9 cellular contexts compared by ENCODE assay signal in genomic region chr16:87581867-87582220, GRCh38. TPM values are rescaled to one million over a fixed set of nuclear protein-coding genes. Genes with fewer than 3 reads are reported as not detected.
A peak's percentile ranks its signal among the peaks of the same experiment; 100 is the strongest.
DNase-seq lines count a peak whose midpoint lies in the region; ATAC-seq, FAIRE-seq and TF ChIP-seq lines count a peak whose summit lies in the region.
"Had no signal": no experiment of that assay in that cellular context is flagged by ENCODE, and none has a peak within 500 bp of the region (broad histone marks: within the 10 kb centered on the region; RNA-seq: fewer than 3 reads in every experiment).

No MANE protein-coding gene starts in this region.

- DNase-seq in M059J (ENCODE audit: low read depth) (peak; percentile 98), choroid plexus epithelial cell (ENCODE audit: low read depth) (peak; percentile 99), upper lobe of left lung (peak in 1 of 2 donors; percentile 35), NCI-H1930 (lab: John Stamatoyannopoulos, UW) (no peak), frontal cortex (ENCODE audit: low spot score in 2 of 2) (no peak), NCI-H2029 (lab: John Stamatoyannopoulos, UW) (no peak)
- DNase-seq: activated CD8-positive, alpha-beta T cell treated with anti-CD3 and anti-CD28 coated beads, Interleukin-2, amount 10 ng/mL, durations not matched to agents 7 days and 5 days had no signal

- TF ChIP-seq RAD21 in liver (IDR thresholded peaks at IDR 0.05), result no peak

- H3K27me3 ChIP-seq in liver (ENCODE audit: control insufficient read depth in 4 of 4, insufficient read depth in 4 of 4, low read length in 3 of 4) (no peaks in the 10 kb centered on the region), upper lobe of left lung (peaks cover 0 to 4% (median 0%) of the 10 kb centered on the region in 4 donors)

- H3K4me3 ChIP-seq in choroid plexus epithelial cell (ENCODE audit: low read depth, low read length), result no peak overlapping the region
- H3K4me3 ChIP-seq in liver (ENCODE audit: low read depth in 1 of 3, low read length in 3 of 3), result no peak overlapping the region
- H3K4me3 ChIP-seq in upper lobe of left lung, result no peak overlapping the region

- TF ChIP-seq CTCF in choroid plexus epithelial cell (conservative IDR thresholded peaks at IDR 0.05; ENCODE audit: low read depth, low read length) (no peak), liver (IDR thresholded peaks at IDR 0.05; ENCODE audit: low read depth, low read length, missing input control) (no peak), upper lobe of left lung (IDR thresholded peaks at IDR 0.05) (no peak)

- H3K27ac ChIP-seq in liver (ENCODE audit: low read depth in 1 of 2, low read length in 2 of 2) (peak overlapping the region; percentile 58 to 70), upper lobe of left lung (peak overlapping the region; percentile 66 to 86 (median 74))

- WGBS in liver, result 70% methylated on average over 5 of the region's 5 CpGs
- 46 to 69% methylated on average over 5 of the region's 5 CpGs for WGBS in upper lobe of left lung, 2 donors

- no peak for TF ChIP-seq EP300 in upper lobe of left lung (IDR thresholded peaks at IDR 0.05)

- peak; percentile 61 to 92 for ATAC-seq in upper lobe of left lung (ENCODE audit: low FRiP score in 2 of 2)
- ATAC-seq in HG03565 (IDR thresholded peaks at IDR 0.05; ENCODE audit: unreplicated experiment), result no peak
- ATAC-seq: activated CD8-positive, alpha-beta T cell treated with anti-CD3 and anti-CD28 coated beads, Interleukin-2, amount 10 ng/mL, durations not matched to agents 7 days and 5 days had no signal

- no peak overlapping the region for H3K9ac ChIP-seq in liver (ENCODE audit: low read depth in 1 of 2, low read length in 2 of 2)

- no peak for FAIRE-seq in frontal cortex (lab: Jason Lieb, UNC)

- no peaks in the 10 kb centered on the region for H3K9me3 ChIP-seq in liver (ENCODE audit: control insufficient read depth in 4 of 4, low read length in 3 of 4)
- H3K9me3 ChIP-seq in upper lobe of left lung, result no peaks in the 10 kb centered on the region

- no peak for TF ChIP-seq POLR2A in upper lobe of left lung (IDR thresholded peaks at IDR 0.05)

- H3K36me3 ChIP-seq in liver (ENCODE audit: control insufficient read depth in 4 of 4, insufficient read depth in 3 of 4, low read depth in 1 of 4, low read length in 3 of 4) (no peaks in the 10 kb centered on the region), upper lobe of left lung (no peaks in the 10 kb centered on the region)

- peaks cover 0 to 5% (median 1%) of the 10 kb centered on the region in 4 donors for H3K4me1 ChIP-seq in liver (ENCODE audit: control insufficient read depth in 4 of 4, insufficient read depth in 4 of 4, low read length in 3 of 4)
- peaks cover 0 to 4% (median 2%) of the 10 kb centered on the region in 4 donors for H3K4me1 ChIP-seq in upper lobe of left lung

TF ChIP-seq in liver, 16 proteins besides CTCF, POLR2A, EP300 and RAD21:
- TF ChIP-seq NR2F2 (IDR thresholded peaks at IDR 0.05), result peak; percentile 91
- TF ChIP-seq JUND (IDR thresholded peaks at IDR 0.05), result peak; percentile 89 to 92
- TF ChIP-seq ZBTB33 (IDR thresholded peaks at IDR 0.05), result no peak
- TF ChIP-seq GABPA (IDR thresholded peaks at IDR 0.05 in 1 of 2, conservative IDR thresholded peaks at IDR 0.05 in 1 of 2), result no peak
- TF ChIP-seq SP1 (IDR thresholded peaks at IDR 0.05), result peak; percentile 31
- TF ChIP-seq MAX (IDR thresholded peaks at IDR 0.05), result no peak
- no peak for TF ChIP-seq HNF4G (IDR thresholded peaks at IDR 0.05)
- no peak for TF ChIP-seq FOXA2 (IDR thresholded peaks at IDR 0.05)
- no peak for TF ChIP-seq EGR1 (IDR thresholded peaks at IDR 0.05; ENCODE audit: low read depth in 2 of 2)
- peak; percentile 19 to 22 for TF ChIP-seq RXRA (IDR thresholded peaks at IDR 0.05)
- no peak for TF ChIP-seq YY1 (IDR thresholded peaks at IDR 0.05)
TF ChIP-seq in liver: peak in this region for 4.

RNA-seq across cellular contexts. Expression of gene JPH3, which starts 20.5 kb away (rescaled TPM):
- 0.05 TPM in 1 of 2 replicates, not detected in the other for total RNA-seq in M059J (2014; rRNA removed; shearing (Covaris generic))
- under 1 TPM; under 0.01 to 0.09 TPM for total RNA-seq in liver
- under 1 TPM; 0.02 to 0.06 TPM for polyA plus RNA-seq in liver
- under 1 TPM in 1 of 6 donors, not detected in 5; 0.24 TPM for total RNA-seq in upper lobe of left lung
- total RNA-seq in frontal cortex, result 48.1 TPM
- total RNA-seq: activated CD8-positive, alpha-beta T cell treated with anti-CD3 and anti-CD28 coated beads, Interleukin-2, amount 10 ng/mL, durations not matched to agents 7 days and 5 days had no signal

Comparison
In these comparisons a context has a peak if more than half of its experiments do, and no peak if none do; other contexts are left out.
1. DNase-seq: peak in M059J (single experiment) and choroid plexus epithelial cell (single experiment); none in NCI-H1930 (0 of 2), frontal cortex (0 of 2) and NCI-H2029 (single experiment).
2. RNA of gene JPH3, which starts 20.5 kb away (total RNA-seq): 48.1 TPM in frontal cortex (single experiment); under 0.01 to 0.09 TPM in liver, 0.05 TPM in M059J and 0.24 TPM in upper lobe of left lung; every median in the first group is over 10 times any median in the second.